ENCODE assay signal across 8 cellular contexts in the genomic region with DNA sequence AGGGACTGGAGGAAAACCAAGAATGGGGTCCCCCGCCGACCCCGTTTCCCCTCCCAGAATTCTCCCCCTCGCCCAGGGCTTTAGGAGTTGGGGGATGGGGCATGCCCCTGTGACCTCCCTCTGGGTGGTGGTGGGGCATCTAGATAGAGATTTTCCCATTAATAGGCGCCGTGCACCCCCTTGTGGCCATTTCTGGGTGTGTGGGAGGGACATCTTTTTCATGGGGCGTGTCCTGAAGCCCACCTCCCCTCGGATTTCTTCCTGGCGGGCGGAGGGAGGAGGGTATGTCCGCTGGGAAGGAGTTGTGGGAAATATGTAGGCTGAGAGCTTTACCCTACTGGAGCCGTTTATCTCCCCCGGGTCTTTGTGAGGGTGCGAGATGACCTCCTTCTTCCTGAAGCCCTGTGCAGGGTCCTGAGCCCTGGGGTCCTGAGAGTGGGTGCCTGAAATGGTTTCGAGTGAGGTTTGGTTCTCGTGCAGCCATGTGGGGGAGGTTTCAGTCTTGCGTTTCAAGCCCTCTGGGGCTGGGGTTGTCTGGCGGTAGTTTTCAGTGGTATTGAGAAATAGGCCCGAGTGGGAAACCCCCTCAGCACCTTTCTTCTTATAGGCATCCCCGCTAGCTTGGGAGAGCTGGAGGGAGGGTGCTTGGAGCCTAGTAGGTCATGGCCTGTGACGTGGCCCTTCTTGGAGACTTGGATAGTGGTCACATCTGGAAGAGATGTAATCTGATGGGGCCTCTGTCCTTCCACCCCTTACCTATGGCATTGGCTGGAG. TPM values are rescaled to one million over a fixed set of nuclear protein-coding genes. Genes with fewer than 3 reads are reported as not detected.
DNase-seq lines count a peak whose midpoint lies in the region; ATAC-seq and TF ChIP-seq lines count a peak whose summit lies in the region.

No MANE protein-coding gene starts in this region.

- peak overlapping the region; percentile 98 for H3K4me2 ChIP-seq in OCI-LY3 (ENCODE audit: low read length)

- no peaks in the 10 kb centered on the region for H3K27me3 ChIP-seq in CD4-positive, CD25-positive, alpha-beta regulatory T cell (ENCODE audit: control insufficient read depth, insufficient read depth, low read length)
- H3K27me3 ChIP-seq in HL-60 (ENCODE audit: insufficient read depth, poor library complexity, severe bottlenecking) (no peaks in the 10 kb centered on the region), OCI-LY3 (ENCODE audit: low read depth, low read length) (no peaks in the 10 kb centered on the region), esophagus squamous epithelium (no peaks in the 10 kb centered on the region)

- 2% methylated on average over 7 to 8 of the region's 21 CpGs for WGBS in esophagus squamous epithelium, 2 donors

- peak; percentile 72 to 79 (median 77) for DNase-seq in CD4-positive, CD25-positive, alpha-beta regulatory T cell
- DNase-seq in HL-60 (ENCODE audit: low read depth in 1 of 2, low spot score in 1 of 2) (peak in 1 of 2 experiments; percentile 78), esophagus squamous epithelium (lab: John Stamatoyannopoulos, UW) (no peak)
- peak; percentile 85 for DNase-seq in activated T-cell treated with anti-CD3 and anti-CD28 coated beads, Interleukin-2, amount 50 U/mL, for 1 hour
- peak; percentile 91 for DNase-seq in natural killer cell treated with Interleukin-12 subunit alpha and Interleukin-12 subunit beta and Interleukin-15 and Interleukin-18, amount 100 ng/mL, for 72 hours (ENCODE audit: low spot score)
- DNase-seq in stimulated activated naive CD8-positive, alpha-beta T cell treated with anti-CD3 and anti-CD28 coated beads, Interleukin-15, amount 100 ng/mL, for 72 hours, result peak; percentile 90

- H3K79me2 ChIP-seq in OCI-LY3 (ENCODE audit: low read length), result peaks cover 60% of the 10 kb centered on the region

- TF ChIP-seq POLR2A in esophagus squamous epithelium (IDR thresholded peaks at IDR 0.05), result no peak

- peak overlapping the region; percentile 97 for H3K9ac ChIP-seq in OCI-LY3 (ENCODE audit: low read length)

- no peaks in the 10 kb centered on the region for H3K36me3 Mint-ChIP-seq in CD4-positive, CD25-positive, alpha-beta regulatory T cell
- no peaks in the 10 kb centered on the region for H3K36me3 Mint-ChIP-seq in natural killer cell treated with Interleukin-12 subunit alpha and Interleukin-12 subunit beta and Interleukin-15 and Interleukin-18, amount 100 ng/mL, for 72 hours

- H4K20me1 ChIP-seq in OCI-LY3 (ENCODE audit: insufficient read depth, low read length), result peaks cover 41% of the 10 kb centered on the region

- peaks cover 9% of the 10 kb centered on the region for H3K27me3 Mint-ChIP-seq in CD4-positive, CD25-positive, alpha-beta regulatory T cell
- H3K27me3 Mint-ChIP-seq in natural killer cell treated with Interleukin-12 subunit alpha and Interleukin-12 subunit beta and Interleukin-15 and Interleukin-18, amount 100 ng/mL, for 72 hours, result no peaks in the 10 kb centered on the region
- no peaks in the 10 kb centered on the region for H3K27me3 Mint-ChIP-seq in stimulated activated naive CD8-positive, alpha-beta T cell treated with anti-CD3 and anti-CD28 coated beads, Interleukin-15, amount 100 ng/mL, for 72 hours

- TF ChIP-seq CTCF in HL-60 (IDR thresholded peaks at IDR 0.05; ENCODE audit: insufficient read depth, low read length) (peak; percentile 22), OCI-LY3 (IDR thresholded peaks at IDR 0.05; ENCODE audit: low read depth, low read length) (peak; percentile 76), esophagus squamous epithelium (IDR thresholded peaks at IDR 0.05) (peak; percentile 43 to 74 (median 64))

- peak overlapping the region; percentile 98 for H3K27ac ChIP-seq in CD4-positive, CD25-positive, alpha-beta regulatory T cell (ENCODE audit: insufficient read depth, low read length, poor library complexity, severe bottlenecking)
- H3K27ac ChIP-seq in HL-60 (replicated peaks), result peak overlapping the region; percentile 98
- H3K27ac ChIP-seq in OCI-LY3 (ENCODE audit: low read length), result peak overlapping the region; percentile 93
- peak overlapping the region; percentile 92 to 97 (median 96) for H3K27ac ChIP-seq in esophagus squamous epithelium

- peaks cover 45% of the 10 kb centered on the region for H3K4me1 ChIP-seq in CD4-positive, CD25-positive, alpha-beta regulatory T cell (ENCODE audit: control insufficient read depth, insufficient read depth, low read length, poor library complexity, severe bottlenecking)
- H3K4me1 ChIP-seq in OCI-LY3 (ENCODE audit: low read length) (peaks cover 57% of the 10 kb centered on the region), esophagus squamous epithelium (peaks cover 29 to 57% (median 37%) of the 10 kb centered on the region in 3 donors)

- no peak overlapping the region for H2AFZ ChIP-seq in OCI-LY3 (ENCODE audit: low read depth, low read length)

- peak overlapping the region; percentile 88 to 93 (median 91) for H3K4me3 Mint-ChIP-seq in CD4-positive, CD25-positive, alpha-beta regulatory T cell
- H3K4me3 Mint-ChIP-seq in natural killer cell treated with Interleukin-12 subunit alpha and Interleukin-12 subunit beta and Interleukin-15 and Interleukin-18, amount 100 ng/mL, for 72 hours, result peak overlapping the region; percentile 94
- peak overlapping the region; percentile 85 to 99 for H3K4me3 Mint-ChIP-seq in stimulated activated naive CD8-positive, alpha-beta T cell treated with anti-CD3 and anti-CD28 coated beads, Interleukin-15, amount 100 ng/mL, for 72 hours

- ATAC-seq in CD4-positive, CD25-positive, alpha-beta regulatory T cell (ENCODE audit: low read depth in 2 of 2), result no peak
- peak; percentile 21 to 30 for ATAC-seq in natural killer cell treated with Interleukin-12 subunit alpha and Interleukin-12 subunit beta and Interleukin-15 and Interleukin-18, amount 100 ng/mL, for 72 hours
- peak; percentile 48 for ATAC-seq in stimulated activated naive CD8-positive, alpha-beta T cell treated with anti-CD3 and anti-CD28 coated beads, Interleukin-15, amount 100 ng/mL, for 72 hours
- ATAC-seq in GM18907 (IDR thresholded peaks at IDR 0.05; ENCODE audit: unreplicated experiment), result no peak

- peaks cover 13% of the 10 kb centered on the region for H3K36me3 ChIP-seq in CD4-positive, CD25-positive, alpha-beta regulatory T cell (ENCODE audit: control insufficient read depth, insufficient read depth, low read length)
- H3K36me3 ChIP-seq in OCI-LY3 (replicated peaks; ENCODE audit: low read depth, low read length) (peaks cover 29% of the 10 kb centered on the region), esophagus squamous epithelium (peaks cover 11 to 24% (median 16%) of the 10 kb centered on the region in 3 donors)

- H3K27ac Mint-ChIP-seq in CD4-positive, CD25-positive, alpha-beta regulatory T cell, result peak overlapping the region; percentile 71 to 100 (median 95)
- H3K27ac Mint-ChIP-seq in natural killer cell treated with Interleukin-12 subunit alpha and Interleukin-12 subunit beta and Interleukin-15 and Interleukin-18, amount 100 ng/mL, for 72 hours, result peak overlapping the region; percentile 95 to 98
- peak overlapping the region; percentile 84 to 99 for H3K27ac Mint-ChIP-seq in stimulated activated naive CD8-positive, alpha-beta T cell treated with anti-CD3 and anti-CD28 coated beads, Interleukin-15, amount 100 ng/mL, for 72 hours

- intact Hi-C loops in esophagus squamous epithelium (cut with DNase I), result loop anchor here (10.0 kb wide), 1 partner anchor 103 kb away; no protein-coding TSS in a partner anchor

- peaks cover 5 to 52% (median 24%) of the 10 kb centered on the region in 4 donors for H3K4me1 Mint-ChIP-seq in CD4-positive, CD25-positive, alpha-beta regulatory T cell
- H3K4me1 Mint-ChIP-seq in natural killer cell treated with Interleukin-12 subunit alpha and Interleukin-12 subunit beta and Interleukin-15 and Interleukin-18, amount 100 ng/mL, for 72 hours (ENCODE audit: low read depth in 2 of 2), result peaks cover 35 to 40% of the 10 kb centered on the region in 2 donors
- peaks cover 54% of the 10 kb centered on the region for H3K4me1 Mint-ChIP-seq in stimulated activated naive CD8-positive, alpha-beta T cell treated with anti-CD3 and anti-CD28 coated beads, Interleukin-15, amount 100 ng/mL, for 72 hours

- peaks cover 0 to 1% (median 0%) of the 10 kb centered on the region in 7 donors for H3K9me3 Mint-ChIP-seq in CD4-positive, CD25-positive, alpha-beta regulatory T cell
- H3K9me3 Mint-ChIP-seq in natural killer cell treated with Interleukin-12 subunit alpha and Interleukin-12 subunit beta and Interleukin-15 and Interleukin-18, amount 100 ng/mL, for 72 hours, result no peaks in the 10 kb centered on the region
- no peaks in the 10 kb centered on the region for H3K9me3 Mint-ChIP-seq in stimulated activated naive CD8-positive, alpha-beta T cell treated with anti-CD3 and anti-CD28 coated beads, Interleukin-15, amount 100 ng/mL, for 72 hours

- no peaks in the 10 kb centered on the region for H3K9me3 ChIP-seq in CD4-positive, CD25-positive, alpha-beta regulatory T cell (ENCODE audit: control insufficient read depth in 2 of 2, low read length in 2 of 2)
- no peaks in the 10 kb centered on the region for H3K9me3 ChIP-seq in OCI-LY3 (ENCODE audit: insufficient read depth, low read length)
- H3K9me3 ChIP-seq in esophagus squamous epithelium, result no peaks in the 10 kb centered on the region

- H3K4me3 ChIP-seq in CD4-positive, CD25-positive, alpha-beta regulatory T cell (ENCODE audit: low read depth, low read length), result peak overlapping the region; percentile 53
- H3K4me3 ChIP-seq in HL-60 (replicated peaks; ENCODE audit: insufficient read depth, low read length) (peak overlapping the region; percentile 96), OCI-LY3 (ENCODE audit: low read length) (peak overlapping the region; percentile 88), esophagus squamous epithelium (peak overlapping the region; percentile 82 to 100 (median 92))

RNA-seq across cellular contexts. Expression of gene PRMT1, which starts 1.0 kb away (rescaled TPM):
- total RNA-seq in CD4-positive, CD25-positive, alpha-beta regulatory T cell, result 59.2 TPM
- 100 to 1,000 TPM; 101 to 118 (median 105) TPM for polyA plus RNA-seq in CD4-positive, CD25-positive, alpha-beta regulatory T cell
- total RNA-seq in esophagus squamous epithelium, result 100 to 1,000 TPM in 3 of 4 donors, 10 to 100 TPM in 1; 86.1 to 206 (median 182) TPM
- 100 to 1,000 TPM; 268 to 457 TPM for total RNA-seq in natural killer cell treated with Interleukin-12 subunit alpha and Interleukin-12 subunit beta and Interleukin-15 and Interleukin-18, amount 100 ng/mL, for 72 hours

RNA-seq across cellular contexts. Expression of gene ADM5, which starts 11.3 kb away (rescaled TPM):
- 1.7 TPM for total RNA-seq in CD4-positive, CD25-positive, alpha-beta regulatory T cell
- under 1 TPM in 2 of 4 donors, not detected in 2; 0.10 to 0.34 TPM for polyA plus RNA-seq in CD4-positive, CD25-positive, alpha-beta regulatory T cell
- total RNA-seq in esophagus squamous epithelium, result 1 to 10 TPM in 3 of 4 donors, under 1 TPM in 1; 0.91 to 2.8 (median 1.8) TPM
- 10 to 100 TPM in 1 of 2 donors, 1 to 10 TPM in 1; 5.7 to 18.5 TPM for total RNA-seq in natural killer cell treated with Interleukin-12 subunit alpha and Interleukin-12 subunit beta and Interleukin-15 and Interleukin-18, amount 100 ng/mL, for 72 hours

RNA-seq across cellular contexts. Expression of gene BCL2L12, which starts 12.4 kb away (rescaled TPM):
- total RNA-seq in CD4-positive, CD25-positive, alpha-beta regulatory T cell, result 13.6 TPM
- polyA plus RNA-seq in CD4-positive, CD25-positive, alpha-beta regulatory T cell, result 10 to 100 TPM; 13.6 to 15.3 (median 15.1) TPM
- 10 to 100 TPM in 1 of 4 donors, 1 to 10 TPM in 3; 4.4 to 12.9 (median 5.8) TPM for total RNA-seq in esophagus squamous epithelium
- 10 to 100 TPM; 45.9 to 98.0 TPM for total RNA-seq in natural killer cell treated with Interleukin-12 subunit alpha and Interleukin-12 subunit beta and Interleukin-15 and Interleukin-18, amount 100 ng/mL, for 72 hours

RNA-seq across cellular contexts. Expression of gene IRF3, which starts 12.4 kb away (rescaled TPM):
- 235 TPM for total RNA-seq in CD4-positive, CD25-positive, alpha-beta regulatory T cell
- 100 to 1,000 TPM in 1 of 4 donors, 10 to 100 TPM in 3; 76.4 to 104 (median 95.9) TPM for polyA plus RNA-seq in CD4-positive, CD25-positive, alpha-beta regulatory T cell
- 10 to 100 TPM; 33.5 to 69.1 (median 49.4) TPM for total RNA-seq in esophagus squamous epithelium
- total RNA-seq in natural killer cell treated with Interleukin-12 subunit alpha and Interleukin-12 subunit beta and Interleukin-15 and Interleukin-18, amount 100 ng/mL, for 72 hours, result 100 to 1,000 TPM; 167 to 185 TPM

RNA-seq across cellular contexts. Expression of gene CPT1C, which starts 12.8 kb away (rescaled TPM):
- 0.47 TPM for total RNA-seq in CD4-positive, CD25-positive, alpha-beta regulatory T cell
- under 1 TPM in 3 of 4 donors, not detected in 1; 0.41 to 0.84 (median 0.73) TPM for polyA plus RNA-seq in CD4-positive, CD25-positive, alpha-beta regulatory T cell
- total RNA-seq in esophagus squamous epithelium, result 1 to 10 TPM in 2 of 4 donors, under 1 TPM in 2; 0.48 to 4.8 (median 1.1) TPM
- 1 to 10 TPM in 1 of 2 donors, under 1 TPM in 1; 0.52 to 2.7 TPM for total RNA-seq in natural killer cell treated with Interleukin-12 subunit alpha and Interleukin-12 subunit beta and Interleukin-15 and Interleukin-18, amount 100 ng/mL, for 72 hours

Comparison
In these comparisons a context has a peak if more than half of its experiments do, and no peak if none do; other contexts are left out.
1. ATAC-seq: peak in natural killer cell treated with Interleukin-12 subunit alpha and Interleukin-12 subunit beta and Interleukin-15 and Interleukin-18, amount 100 ng/mL, for 72 hours (2 of 2) and stimulated activated naive CD8-positive, alpha-beta T cell treated with anti-CD3 and anti-CD28 coated beads, Interleukin-15, amount 100 ng/mL, for 72 hours (single experiment); none in CD4-positive, CD25-positive, alpha-beta regulatory T cell (0 of 2) and GM18907 (single experiment).
2. CTCF ChIP-seq: peak in every context shown above with its lines; median percentile 76 in OCI-LY3; 64 in esophagus squamous epithelium; 22 in HL-60.
3. Peak in every context shown above with its lines, with median percentiles within 50 percentile points of each other: H3K27ac ChIP-seq, H3K4me3 ChIP-seq, H3K27ac Mint-ChIP-seq and H3K4me3 Mint-ChIP-seq.